In the genomic region with DNA sequence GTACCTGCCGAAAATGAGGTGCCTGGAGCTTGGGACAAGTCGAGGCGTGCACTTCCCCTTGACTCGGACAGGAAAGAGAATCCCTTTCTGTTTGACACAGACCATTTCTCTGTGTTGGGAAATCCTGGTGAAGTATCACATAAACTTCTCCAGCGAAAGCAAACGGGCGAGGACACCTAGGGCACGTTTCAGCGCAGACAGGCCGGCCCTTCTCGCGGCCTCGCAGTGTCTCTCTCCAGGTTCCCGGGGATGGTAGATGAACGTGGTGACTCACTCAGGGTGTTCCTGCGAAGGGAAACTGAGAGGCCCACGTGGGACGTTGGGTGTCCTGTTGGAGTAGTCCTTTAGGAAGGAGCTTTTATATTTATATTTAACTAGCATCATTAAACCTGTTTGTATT, we compare ENCODE assay signal across 10 cellular contexts. TPM values are rescaled to one million over a fixed set of nuclear protein-coding genes. Genes with fewer than 3 reads are reported as not detected.
DNase-seq lines count a peak whose midpoint lies in the region; ATAC-seq, FAIRE-seq and TF ChIP-seq lines count a peak whose summit lies in the region.
"Had no signal": no experiment of that assay in that cellular context is flagged by ENCODE, and none has a peak within 500 bp of the region (broad histone marks: within the 10 kb centered on the region; RNA-seq: fewer than 3 reads in every experiment).

No MANE protein-coding gene starts in this region.

- no peak overlapping the region for H2AFZ ChIP-seq in smooth muscle cell (ENCODE audit: low read depth)

- H4K20me1 ChIP-seq in smooth muscle cell (ENCODE audit: low read depth) = no peaks in the 10 kb centered on the region

- intact Hi-C loops in activated T-helper 2 cell treated with anti-CD3 and anti-CD28 coated beads, Interferon-gamma antibody, Interleukin-2, Interleukin-4, amounts not matched to agents 10 μg/mL and 5 μg/mL and 100 μg/mL, durations not matched to agents 14 hours and 24 hours and 36 hours (cut with micrococcal nuclease) = no loop called here
- intact Hi-C loops in left ventricle myocardium inferior (cut with micrococcal nuclease) = no loop called here

- peak overlapping the region; percentile 77 for H3K4me2 ChIP-seq in smooth muscle cell

- no peaks in the 10 kb centered on the region for H3K9me3 ChIP-seq in HUES48 (ENCODE audit: control insufficient read depth, insufficient read depth, low read length)
- H3K9me3 ChIP-seq in left ventricle myocardium inferior (replicated peaks) = no peaks in the 10 kb centered on the region
- H3K9me3 ChIP-seq in smooth muscle cell (replicated peaks; ENCODE audit: low read depth) = no peaks in the 10 kb centered on the region

- peak overlapping the region; percentile 26 for H3K27ac Mint-ChIP-seq in activated T-helper 2 cell treated with anti-CD3 and anti-CD28 coated beads, Interferon-gamma antibody, Interleukin-2, Interleukin-4, amounts not matched to agents 10 μg/mL and 5 μg/mL and 100 μg/mL, durations not matched to agents 14 hours and 24 hours and 36 hours
- H3K27ac Mint-ChIP-seq in stimulated activated effector memory CD8-positive, alpha-beta T cell treated with anti-CD3 and anti-CD28 coated beads, Interleukin-12 subunit alpha, Interleukin-12 subunit beta, amount 100 ng/mL, for 72 hours = no peak overlapping the region

- no peak overlapping the region for H3K4me3 ChIP-seq in HUES48 (ENCODE audit: low read depth, low read length)
- H3K4me3 ChIP-seq in left ventricle myocardium inferior = no peak overlapping the region
- H3K4me3 ChIP-seq in smooth muscle cell = no peak overlapping the region

- FAIRE-seq in GM19239 (lab: Jason Lieb, UNC) = no peak

- 41% methylated on average over 18 of the region's 18 CpGs for WGBS in smooth muscle cell (ENCODE audit: low lambda C conversion rate)

- ATAC-seq in HG02642 (IDR thresholded peaks at IDR 0.05; ENCODE audit: poor library complexity, unreplicated experiment) (no peak), HG03025 (IDR thresholded peaks at IDR 0.05; ENCODE audit: low FRiP score, unreplicated experiment) (no peak)
- ATAC-seq in stimulated activated effector memory CD8-positive, alpha-beta T cell treated with anti-CD3 and anti-CD28 coated beads, Interleukin-12 subunit alpha, Interleukin-12 subunit beta, amount 100 ng/mL, for 72 hours = no peak

- no peaks in the 10 kb centered on the region for H3K27me3 ChIP-seq in HUES48 (ENCODE audit: control insufficient read depth, insufficient read depth, low read length)
- no peaks in the 10 kb centered on the region for H3K27me3 ChIP-seq in left ventricle myocardium inferior (ENCODE audit: low read depth)
- no peaks in the 10 kb centered on the region for H3K27me3 ChIP-seq in smooth muscle cell (ENCODE audit: low read depth)

- no peak overlapping the region for H3K9ac ChIP-seq in HUES48 (ENCODE audit: low read depth, low read length)
- H3K9ac ChIP-seq in smooth muscle cell (ENCODE audit: low read depth) = peak overlapping the region; percentile 58

- H3K27ac ChIP-seq in HUES48 (ENCODE audit: low read depth, low read length) (peak overlapping the region; percentile 12), left ventricle myocardium inferior (replicated peaks) (peak overlapping the region; percentile 79), smooth muscle cell (ENCODE audit: low read depth) (peak overlapping the region; percentile 82)

- peaks cover 52% of the 10 kb centered on the region for H3K36me3 Mint-ChIP-seq in activated T-helper 2 cell treated with anti-CD3 and anti-CD28 coated beads, Interferon-gamma antibody, Interleukin-2, Interleukin-4, amounts not matched to agents 10 μg/mL and 5 μg/mL and 100 μg/mL, durations not matched to agents 14 hours and 24 hours and 36 hours (ENCODE audit: low read depth)
- H3K36me3 Mint-ChIP-seq in stimulated activated effector memory CD8-positive, alpha-beta T cell treated with anti-CD3 and anti-CD28 coated beads, Interleukin-12 subunit alpha, Interleukin-12 subunit beta, amount 100 ng/mL, for 72 hours = peaks cover 18% of the 10 kb centered on the region

- peaks cover 16% of the 10 kb centered on the region for H3K79me2 ChIP-seq in smooth muscle cell (ENCODE audit: low read depth)

- H3K4me3 Mint-ChIP-seq in activated T-helper 2 cell treated with anti-CD3 and anti-CD28 coated beads, Interferon-gamma antibody, Interleukin-2, Interleukin-4, amounts not matched to agents 10 μg/mL and 5 μg/mL and 100 μg/mL, durations not matched to agents 14 hours and 24 hours and 36 hours (ENCODE audit: low read depth) = no peak overlapping the region
- no peak overlapping the region for H3K4me3 Mint-ChIP-seq in stimulated activated effector memory CD8-positive, alpha-beta T cell treated with anti-CD3 and anti-CD28 coated beads, Interleukin-12 subunit alpha, Interleukin-12 subunit beta, amount 100 ng/mL, for 72 hours

- peaks cover 44% of the 10 kb centered on the region for H3K4me1 Mint-ChIP-seq in activated T-helper 2 cell treated with anti-CD3 and anti-CD28 coated beads, Interferon-gamma antibody, Interleukin-2, Interleukin-4, amounts not matched to agents 10 μg/mL and 5 μg/mL and 100 μg/mL, durations not matched to agents 14 hours and 24 hours and 36 hours (ENCODE audit: low read depth)
- peaks cover 41% of the 10 kb centered on the region for H3K4me1 Mint-ChIP-seq in stimulated activated effector memory CD8-positive, alpha-beta T cell treated with anti-CD3 and anti-CD28 coated beads, Interleukin-12 subunit alpha, Interleukin-12 subunit beta, amount 100 ng/mL, for 72 hours

- H3K4me1 ChIP-seq in HUES48 (ENCODE audit: control insufficient read depth, insufficient read depth, low read length) = peaks cover 12% of the 10 kb centered on the region; the same call in 1 of the 2 replicates
- H3K4me1 ChIP-seq in left ventricle myocardium inferior = peaks cover 64% of the 10 kb centered on the region
- H3K4me1 ChIP-seq in smooth muscle cell (ENCODE audit: low read depth) = peaks cover 22% of the 10 kb centered on the region

- DNase-seq in activated T-helper 2 cell treated with anti-CD3 and anti-CD28 coated beads, Interferon-gamma antibody, Interleukin-2, Interleukin-4, amounts not matched to agents 10 μg/mL and 5 μg/mL and 100 μg/mL, durations not matched to agents 14 hours and 24 hours and 36 hours (ENCODE audit: low spot score) = no peak
- DNase-seq in left ventricle myocardium inferior = no peak
- DNase-seq in smooth muscle cell (lab: John Stamatoyannopoulos, UW; ENCODE audit: unreplicated experiment) = no peak
- DNase-seq in stimulated activated effector memory CD8-positive, alpha-beta T cell treated with anti-CD3 and anti-CD28 coated beads, Interleukin-12 subunit alpha, Interleukin-12 subunit beta, amount 100 ng/mL, for 72 hours (ENCODE audit: low spot score in 2 of 2) = no peak
- no peak for DNase-seq in GM19239 (ENCODE audit: insufficient read length, low spot score)
- DNase-seq: activated naive CD4-positive, alpha-beta T cell treated with anti-CD3 and anti-CD28 coated beads, Interleukin-2, amount 50 U/mL, for 16 hours; T-helper 1 cell had no signal

- no peaks in the 10 kb centered on the region for H3K9me3 Mint-ChIP-seq in activated T-helper 2 cell treated with anti-CD3 and anti-CD28 coated beads, Interferon-gamma antibody, Interleukin-2, Interleukin-4, amounts not matched to agents 10 μg/mL and 5 μg/mL and 100 μg/mL, durations not matched to agents 14 hours and 24 hours and 36 hours
- H3K9me3 Mint-ChIP-seq in stimulated activated effector memory CD8-positive, alpha-beta T cell treated with anti-CD3 and anti-CD28 coated beads, Interleukin-12 subunit alpha, Interleukin-12 subunit beta, amount 100 ng/mL, for 72 hours = no peaks in the 10 kb centered on the region

- peaks cover 13% of the 10 kb centered on the region for H3K36me3 ChIP-seq in HUES48 (ENCODE audit: control insufficient read depth, insufficient read depth, low read length)
- peaks cover 17% of the 10 kb centered on the region for H3K36me3 ChIP-seq in left ventricle myocardium inferior
- H3K36me3 ChIP-seq in smooth muscle cell (ENCODE audit: low read depth) = no peaks in the 10 kb centered on the region

- no peaks in the 10 kb centered on the region for H3F3A ChIP-seq in smooth muscle cell (ENCODE audit: low read depth)

- no peak for TF ChIP-seq CTCF in left ventricle myocardium inferior (IDR thresholded peaks at IDR 0.05; ENCODE audit: borderline replicate concordance)
- no peak for TF ChIP-seq CTCF in smooth muscle cell (IDR thresholded peaks at IDR 0.05; ENCODE audit: borderline replicate concordance, insufficient read depth, poor library complexity, severe bottlenecking)

- no peaks in the 10 kb centered on the region for H3K27me3 Mint-ChIP-seq in activated T-helper 2 cell treated with anti-CD3 and anti-CD28 coated beads, Interferon-gamma antibody, Interleukin-2, Interleukin-4, amounts not matched to agents 10 μg/mL and 5 μg/mL and 100 μg/mL, durations not matched to agents 14 hours and 24 hours and 36 hours (ENCODE audit: low read depth)

RNA-seq across cellular contexts. Expression of a gene that starts 36.3 kb away (rescaled TPM):
- not detected in 2 replicates for total RNA-seq in activated T-helper 2 cell treated with anti-CD3 and anti-CD28 coated beads, Interferon-gamma antibody, Interleukin-2, Interleukin-4, amounts not matched to agents 10 μg/mL and 5 μg/mL and 100 μg/mL, durations not matched to agents 14 hours and 24 hours and 36 hours
- not detected for total RNA-seq in left ventricle myocardium inferior
- 4.5 and 7.1 TPM in 2 replicates for total RNA-seq in smooth muscle cell
- polyA plus RNA-seq in smooth muscle cell = 0.93 and 3.2 TPM in 2 replicates

Comparison
In these comparisons a context has a peak if more than half of its experiments do, and no peak if none do; other contexts are left out.
1. H3K27ac ChIP-seq: peak in every context shown above with its lines; median percentile 82 in smooth muscle cell; 79 in left ventricle myocardium inferior; 12 in HUES48.